In the genomic region with DNA sequence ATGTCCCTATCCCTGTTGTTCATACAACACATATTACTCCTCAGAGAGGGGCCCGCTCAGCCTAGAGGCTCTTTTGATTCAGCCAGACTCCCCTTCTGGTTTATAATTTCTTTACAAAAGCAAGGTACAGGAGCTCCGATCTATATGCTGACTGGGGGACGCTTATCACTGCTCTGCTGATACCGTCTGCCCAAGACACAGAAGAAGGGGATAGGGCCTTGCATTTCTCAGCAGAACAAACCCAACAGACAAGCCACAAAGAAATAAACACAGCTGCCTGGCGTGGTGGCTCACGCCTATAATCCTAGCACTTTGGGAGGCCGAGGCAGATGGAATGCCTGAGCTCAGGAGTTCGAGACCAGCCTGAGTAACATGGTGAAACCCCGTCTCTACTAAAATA, we compare ENCODE assay signal across 14 cellular contexts.
"Had no signal": no experiment of that assay in that cellular context is flagged by ENCODE, and none has a peak within 500 bp of the region (broad histone marks: within the 10 kb centered on the region; RNA-seq: fewer than 3 reads in every experiment).

No MANE protein-coding gene starts in this region.

- H3K27ac ChIP-seq: brain microvascular endothelial cell, psoas muscle, WERI-Rb-1 had no signal

- H3K27me3 ChIP-seq: brain microvascular endothelial cell had no signal

- ATAC-seq: psoas muscle; stimulated activated memory B cell treated with anti-CD40 and anti-IgM and Interleukin-4, amounts not matched to agents 10 μg/mL and 1 μg/mL and 100 μg/mL, for 72 hours had no signal

- H3K9me3 ChIP-seq: psoas muscle had no signal

- H3K36me3 ChIP-seq: brain microvascular endothelial cell had no signal

- DNase-seq: activated CD4-positive, alpha-beta T cell treated with anti-CD3 and anti-CD28 coated beads for 4 hours; activated CD8-positive, alpha-beta memory T cell treated with anti-CD3 and anti-CD28 coated beads for 24 hours; activated naive CD8-positive, alpha-beta T cell treated with anti-CD3 and anti-CD28 coated beads, Interleukin-2, amount 10 ng/mL, durations not matched to agents 7 days and 5 days; anterior cingulate cortex; brain microvascular endothelial cell; cerebellar nuclear complex; effector CD8-positive, alpha-beta T cell; hypothalamus; left ventricle myocardium superior; psoas muscle; stimulated activated CD4-positive, alpha-beta T cell treated with anti-CD3 and anti-CD28 coated beads, Interleukin-2, amount 100 ng/mL, for 48 hours; trophoblast cell; WERI-Rb-1 had no signal

- H3K4me3 ChIP-seq: psoas muscle had no signal
